In the genomic region with DNA sequence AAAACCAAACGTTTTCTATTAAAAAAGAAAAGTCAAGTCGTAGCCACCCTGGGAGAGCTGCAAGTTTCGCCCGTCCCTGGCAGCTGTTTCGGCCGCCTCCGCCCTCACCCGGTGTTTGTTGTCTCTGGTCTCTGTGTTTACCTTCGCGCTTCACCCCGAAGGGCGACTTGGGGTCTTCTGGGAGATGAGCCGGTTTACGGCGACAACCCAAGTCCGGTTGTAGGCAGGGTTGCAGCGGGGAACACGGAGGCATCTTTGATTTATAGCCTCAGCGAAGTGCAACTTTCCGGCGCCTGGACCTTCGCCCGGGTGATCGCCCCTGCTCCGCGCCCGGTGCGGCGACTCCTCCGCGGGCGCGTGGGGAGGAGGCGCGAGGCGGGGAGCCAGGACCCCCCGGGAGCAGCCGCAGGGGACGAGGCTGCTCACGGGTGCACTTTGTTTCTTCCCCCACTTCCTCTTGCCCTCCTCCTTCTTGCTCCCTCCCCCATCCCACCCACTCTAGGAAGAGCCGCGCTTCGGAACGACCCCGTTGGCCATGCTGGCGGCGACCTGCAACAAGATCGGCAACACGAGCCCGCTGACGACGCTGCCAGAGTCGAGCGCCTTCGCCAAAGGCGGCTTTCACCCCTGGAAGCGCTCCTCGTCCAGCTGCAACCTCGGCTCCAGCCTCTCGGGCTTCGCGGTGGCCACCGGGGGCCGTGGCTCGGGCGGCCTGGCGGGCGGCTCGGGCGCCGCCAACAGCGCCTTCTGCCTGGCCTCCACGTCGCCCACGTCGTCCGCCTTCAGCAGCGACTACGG, we compare ENCODE assay signal across 7 cellular contexts. TPM values are rescaled to one million over a fixed set of nuclear protein-coding genes. Genes with fewer than 3 reads are reported as not detected.
DNase-seq lines count a peak whose midpoint lies in the region; ATAC-seq and TF ChIP-seq lines count a peak whose summit lies in the region.

No MANE protein-coding gene starts in this region.

- peak overlapping the region; percentile 51 for H3K4me3 ChIP-seq in HUES64 (ENCODE audit: low read length)
- peak overlapping the region; percentile 41 for H3K4me3 ChIP-seq in lower lobe of right lung

- WGBS in HUES64, result under 1% methylated on average over 79 of the region's 79 CpGs

- peak overlapping the region; percentile 59 for H3K27ac Mint-ChIP-seq in activated naive CD8-positive, alpha-beta T cell treated with anti-CD3 and anti-CD28 coated beads, Interleukin-2, amount 50 U/mL, for 24 hours

- H3K36me3 Mint-ChIP-seq in activated naive CD8-positive, alpha-beta T cell treated with anti-CD3 and anti-CD28 coated beads, Interleukin-2, amount 50 U/mL, for 24 hours (ENCODE audit: low read depth), result peaks cover 4% of the 10 kb centered on the region

- H3K27me3 Mint-ChIP-seq in activated naive CD8-positive, alpha-beta T cell treated with anti-CD3 and anti-CD28 coated beads, Interleukin-2, amount 50 U/mL, for 24 hours, result peaks cover 74% of the 10 kb centered on the region

- H3K27me3 ChIP-seq in HUES64 (ENCODE audit: insufficient read depth, low read length) (peaks cover 99% of the 10 kb centered on the region), lower lobe of right lung (ENCODE audit: low read depth) (peaks cover 99% of the 10 kb centered on the region)

- intact Hi-C loops in lower lobe of right lung (cut with DNase I), result no loop called here

- no peaks in the 10 kb centered on the region for H3K9me3 Mint-ChIP-seq in activated naive CD8-positive, alpha-beta T cell treated with anti-CD3 and anti-CD28 coated beads, Interleukin-2, amount 50 U/mL, for 24 hours

- H3K4me3 Mint-ChIP-seq in activated naive CD8-positive, alpha-beta T cell treated with anti-CD3 and anti-CD28 coated beads, Interleukin-2, amount 50 U/mL, for 24 hours, result peak overlapping the region; percentile 60

- H3K4me1 Mint-ChIP-seq in activated naive CD8-positive, alpha-beta T cell treated with anti-CD3 and anti-CD28 coated beads, Interleukin-2, amount 50 U/mL, for 24 hours, result peaks cover 42% of the 10 kb centered on the region

- H3K36me3 ChIP-seq in HUES64 (ENCODE audit: insufficient read depth, low read length) (no peaks in the 10 kb centered on the region), lower lobe of right lung (no peaks in the 10 kb centered on the region)

- TF ChIP-seq CTCF in lower lobe of right lung (IDR thresholded peaks at IDR 0.05), result no peak

- ATAC-seq in activated naive CD8-positive, alpha-beta T cell treated with anti-CD3 and anti-CD28 coated beads, Interleukin-2, amount 50 U/mL, for 24 hours, result no peak
- peak in 1 of 2 donors; percentile 27 for ATAC-seq in lower lobe of right lung
- no peak for ATAC-seq in GM21526 (IDR thresholded peaks at IDR 0.05; ENCODE audit: low FRiP score, unreplicated experiment)

- H3K9ac ChIP-seq in HUES64 (ENCODE audit: low read depth, low read length), result 0 out of 2 replicates have a peak overlapping the region, but pooled peaks have one; percentile 7

- H3K9me3 ChIP-seq in HUES64 (ENCODE audit: insufficient read depth, low read depth, low read length), result no peaks in the 10 kb centered on the region
- H3K9me3 ChIP-seq in lower lobe of right lung, result no peaks in the 10 kb centered on the region

- peaks cover 60% of the 10 kb centered on the region for H3K4me1 ChIP-seq in HUES64 (ENCODE audit: insufficient read depth, low read length)
- H3K4me1 ChIP-seq in lower lobe of right lung, result peaks cover 57% of the 10 kb centered on the region

- no peak overlapping the region for H3K27ac ChIP-seq in HUES64 (ENCODE audit: low read depth, low read length)
- H3K27ac ChIP-seq in lower lobe of right lung, result no peak overlapping the region

- DNase-seq in GM04503 (ENCODE audit: low read depth) (peak; percentile 22), lower lobe of right lung (no peak), RKO (ENCODE audit: low spot score) (no peak), T-helper 9 cell (no peak)
- no peak for DNase-seq in activated naive CD8-positive, alpha-beta T cell treated with anti-CD3 and anti-CD28 coated beads, Interleukin-2, amount 50 U/mL, for 24 hours

RNA-seq across cellular contexts. Expression of gene SP9, which starts 1.1 kb away (rescaled TPM):
- polyA plus RNA-seq in HUES64 (2013, experiment 1 of 2), result 0.45 TPM
- 0.89 TPM for polyA plus RNA-seq in HUES64 (2013, experiment 2 of 2)
- not detected for total RNA-seq in lower lobe of right lung

RNA-seq across cellular contexts. Expression of gene SCRN3, which starts 59.7 kb away (rescaled TPM):
- 10.7 TPM for polyA plus RNA-seq in HUES64 (2013, experiment 1 of 2)
- 12.7 TPM for polyA plus RNA-seq in HUES64 (2013, experiment 2 of 2)
- total RNA-seq in lower lobe of right lung, result 27.4 TPM
